In the genomic region with DNA sequence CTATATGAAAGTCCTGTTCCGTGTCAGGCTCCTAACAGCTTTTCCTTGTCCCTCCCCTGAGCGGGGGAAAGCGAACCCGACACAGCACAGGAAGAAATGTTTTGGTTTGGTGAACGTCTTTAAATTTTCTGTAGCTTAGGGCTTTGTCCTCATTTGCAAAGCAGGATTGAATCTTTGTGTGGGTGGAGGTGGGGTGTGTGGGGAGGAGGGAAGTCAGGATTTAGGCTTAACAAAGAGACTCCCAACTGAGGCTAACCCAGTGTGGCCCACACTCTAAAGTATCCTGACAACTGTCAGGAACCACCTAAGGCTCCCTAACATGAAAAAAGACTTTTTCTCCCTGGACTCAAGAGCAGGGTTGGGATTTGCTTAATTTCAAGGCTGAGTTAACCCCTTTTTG, we compare ENCODE assay signal across 17 cellular contexts.
DNase-seq lines count a peak whose midpoint lies in the region; ATAC-seq and TF ChIP-seq lines count a peak whose summit lies in the region.
"Had no signal": no experiment of that assay in that cellular context is flagged by ENCODE, and none has a peak within 500 bp of the region (broad histone marks: within the 10 kb centered on the region; RNA-seq: fewer than 3 reads in every experiment).

No MANE protein-coding gene starts in this region.

- H3K36me3 ChIP-seq in GM23338 (ENCODE audit: insufficient read depth) (no peaks in the 10 kb centered on the region), endodermal cell (ENCODE audit: control insufficient read depth, insufficient read depth, low read length) (no peaks in the 10 kb centered on the region), right lobe of liver (no peaks in the 10 kb centered on the region), mesendoderm (ENCODE audit: control insufficient read depth, insufficient read depth, low read length) (no peaks in the 10 kb centered on the region)
- H3K36me3 ChIP-seq: BLaER1 treated with 17β-estradiol and CSF1 and Interleukin-3, amounts not matched to agents 10 nM and 100 nM had no signal

- H2BK120ac ChIP-seq in mesendoderm (ENCODE audit: low read depth, low read length) = no peak overlapping the region

- no peak overlapping the region for H4K8ac ChIP-seq in mesendoderm (ENCODE audit: low read depth, low read length)

- no peak overlapping the region for H3K18ac ChIP-seq in mesendoderm (ENCODE audit: low read length)

- H3K79me1 ChIP-seq in mesendoderm (ENCODE audit: low read length) = no peaks in the 10 kb centered on the region

- H3K9ac ChIP-seq in endodermal cell (ENCODE audit: extremely low read depth, low read length, poor library complexity, severe bottlenecking) = no peak overlapping the region
- no peak overlapping the region for H3K9ac ChIP-seq in mesendoderm (ENCODE audit: low read length)
- H3K9ac ChIP-seq: BLaER1 treated with 17β-estradiol and CSF1 and Interleukin-3, amounts not matched to agents 10 nM and 100 nM had no signal

- H3K27me3 Mint-ChIP-seq in GM23338 (ENCODE audit: insufficient read depth, low read depth, poor library complexity) (peaks cover 1% of the 10 kb centered on the region), endodermal cell (ENCODE audit: insufficient read depth) (peaks cover 10% of the 10 kb centered on the region)

- H3K4me3 ChIP-seq in GM23338 (no peak overlapping the region), endodermal cell (ENCODE audit: low read length) (no peak overlapping the region), right lobe of liver (no peak overlapping the region), mesendoderm (ENCODE audit: low read length) (no peak overlapping the region)
- H3K4me3 ChIP-seq: BLaER1 treated with 17β-estradiol and CSF1 and Interleukin-3, amounts not matched to agents 10 nM and 100 nM had no signal

- no peaks in the 10 kb centered on the region for H4K20me1 ChIP-seq in GM23338 (replicated peaks; ENCODE audit: insufficient read depth)
- H4K20me1 ChIP-seq: BLaER1 treated with 17β-estradiol and CSF1 and Interleukin-3, amounts not matched to agents 10 nM and 100 nM had no signal

- H3K4me3 Mint-ChIP-seq in GM23338 (no peak overlapping the region), endodermal cell (no peak overlapping the region)
- H3K4me3 Mint-ChIP-seq: B cell; CD14-positive monocyte; CD4-positive, alpha-beta T cell had no signal

- no peak overlapping the region for H2BK5ac ChIP-seq in mesendoderm (ENCODE audit: low read length)

- H3K4me1 ChIP-seq in GM23338 (ENCODE audit: insufficient read depth) (no peaks in the 10 kb centered on the region), endodermal cell (ENCODE audit: control insufficient read depth, insufficient read depth, low read length) (no peaks in the 10 kb centered on the region), right lobe of liver (no peaks in the 10 kb centered on the region), mesendoderm (ENCODE audit: control insufficient read depth, low read depth, low read length) (no peaks in the 10 kb centered on the region)

- H3K4ac ChIP-seq in mesendoderm (ENCODE audit: low read depth, low read length) = no peak overlapping the region

- H3K79me2 ChIP-seq in GM23338 (replicated peaks; ENCODE audit: insufficient read depth) = no peaks in the 10 kb centered on the region
- no peaks in the 10 kb centered on the region for H3K79me2 ChIP-seq in mesendoderm (ENCODE audit: control insufficient read depth, insufficient read depth, low read length)

- TF ChIP-seq CTCF in GM23338 (conservative IDR thresholded peaks at IDR 0.05; ENCODE audit: low read depth in 2 of 2) = no peak
- no peak for TF ChIP-seq CTCF in endodermal cell (conservative IDR thresholded peaks at IDR 0.05)
- TF ChIP-seq CTCF in right lobe of liver (IDR thresholded peaks at IDR 0.05) = no peak

- no peaks in the 10 kb centered on the region for H3K9me2 ChIP-seq in GM23338 (ENCODE audit: insufficient read depth)

- no peak overlapping the region for H3K27ac ChIP-seq in GM23338 (ENCODE audit: low read depth)
- no peak overlapping the region for H3K27ac ChIP-seq in endodermal cell (ENCODE audit: low read depth, low read length)
- H3K27ac ChIP-seq in right lobe of liver = no peak overlapping the region
- no peak overlapping the region for H3K27ac ChIP-seq in mesendoderm (ENCODE audit: low read depth, low read length)
- H3K27ac ChIP-seq: 22Rv1; BLaER1 treated with 17β-estradiol and CSF1 and Interleukin-3, amounts not matched to agents 10 nM and 100 nM had no signal

- ATAC-seq in GM23338 (peak; percentile 47; the same call in 2 of the 3 replicates), right lobe of liver (no peak)
- ATAC-seq: HCT116 had no signal

- H3K9me3 Mint-ChIP-seq in GM23338 (peaks cover 98% of the 10 kb centered on the region), endodermal cell (peaks cover 35% of the 10 kb centered on the region)

- H3K23ac ChIP-seq in mesendoderm (ENCODE audit: low read length) = no peak overlapping the region

- WGBS in endodermal cell (ENCODE audit: insufficient coverage in 1 of 2, insufficient read length in 1 of 2), 2 experiments = 46 to 50% methylated on average over 1 to 5 of the region's 5 CpGs
- 45% methylated on average over 5 of the region's 5 CpGs for WGBS in right lobe of liver (ENCODE audit: insufficient coverage, low coverage, low lambda C conversion rate, missing lambda C conversion rate)
- no CpG with 5 or more reads among the region's 5 CpGs for WGBS in mesendoderm (ENCODE audit: extremely low coverage, insufficient coverage, low lambda C conversion rate)

- H3K4me2 ChIP-seq in GM23338 = no peak overlapping the region
- no peak overlapping the region for H3K4me2 ChIP-seq in mesendoderm (ENCODE audit: low read length)
- H3K4me2 ChIP-seq: BLaER1 treated with 17β-estradiol and CSF1 and Interleukin-3, amounts not matched to agents 10 nM and 100 nM had no signal

- H3K27me3 ChIP-seq in GM23338 (ENCODE audit: insufficient read depth) (no peaks in the 10 kb centered on the region), endodermal cell (ENCODE audit: control insufficient read depth, insufficient read depth, low read length, poor library complexity, severe bottlenecking) (no peaks in the 10 kb centered on the region), right lobe of liver (no peaks in the 10 kb centered on the region), mesendoderm (ENCODE audit: insufficient read depth, low read length, poor library complexity) (no peaks in the 10 kb centered on the region)
- H3K27me3 ChIP-seq: BLaER1 treated with 17β-estradiol and CSF1 and Interleukin-3, amounts not matched to agents 10 nM and 100 nM had no signal

- H3K36me3 Mint-ChIP-seq in GM23338 (ENCODE audit: low read depth) (peaks cover 40% of the 10 kb centered on the region; the same call in 2 of the 3 replicates), endodermal cell (ENCODE audit: low read depth) (no peaks in the 10 kb centered on the region)
- H3K36me3 Mint-ChIP-seq: CD14-positive monocyte had no signal

- H2BK15ac ChIP-seq in mesendoderm (replicated peaks; ENCODE audit: low read depth) = no peak overlapping the region

- TF ChIP-seq POLR2A in right lobe of liver (IDR thresholded peaks at IDR 0.05) = no peak

- H3K4me1 Mint-ChIP-seq in GM23338 (peaks cover 4% of the 10 kb centered on the region; the same call in 1 of the 3 replicates), endodermal cell (peaks cover 12% of the 10 kb centered on the region)
- H3K4me1 Mint-ChIP-seq: B cell, CD14-positive monocyte had no signal

- H3K27ac Mint-ChIP-seq in GM23338 (no peak overlapping the region), endodermal cell (no peak overlapping the region)
- H3K27ac Mint-ChIP-seq: B cell; CD14-positive monocyte; CD4-positive, alpha-beta T cell had no signal

- H4K5ac ChIP-seq in mesendoderm (ENCODE audit: low read length) = no peak overlapping the region

- H2AFZ ChIP-seq in GM23338 = no peak overlapping the region

- peaks cover 15% of the 10 kb centered on the region for H3K9me3 ChIP-seq in endodermal cell (ENCODE audit: control insufficient read depth, low read length)
- H3K9me3 ChIP-seq in right lobe of liver = no peaks in the 10 kb centered on the region

- intact Hi-C loops in right lobe of liver (cut with DNase I) = no loop called here

- DNase-seq in GM23338 (ENCODE audit: low spot score) (no peak), endodermal cell (peak; percentile 51), iPS-NIHi7 (ENCODE audit: extremely low spot score) (peak; percentile 41), right lobe of liver (no peak), globus pallidus (ENCODE audit: low spot score) (no peak), mesendoderm (no peak)
- DNase-seq: Calu3; CD4-positive, alpha-beta T cell; COR-L47; DMS53; DMS79 treated with DMSO at 0.1 percent for 48 hours; H7 had no signal

- H3F3A ChIP-seq in GM23338 (replicated peaks; ENCODE audit: low read depth) = no peaks in the 10 kb centered on the region

- no peak overlapping the region for H3K56ac ChIP-seq in mesendoderm (ENCODE audit: low read length)

- no peak overlapping the region for H2AK5ac ChIP-seq in mesendoderm (ENCODE audit: low read length)

TF ChIP-seq in GM23338, 12 proteins besides CTCF, POLR2A, EP300 and RAD21 (continues in another document):
- TF ChIP-seq, protein P1, sequence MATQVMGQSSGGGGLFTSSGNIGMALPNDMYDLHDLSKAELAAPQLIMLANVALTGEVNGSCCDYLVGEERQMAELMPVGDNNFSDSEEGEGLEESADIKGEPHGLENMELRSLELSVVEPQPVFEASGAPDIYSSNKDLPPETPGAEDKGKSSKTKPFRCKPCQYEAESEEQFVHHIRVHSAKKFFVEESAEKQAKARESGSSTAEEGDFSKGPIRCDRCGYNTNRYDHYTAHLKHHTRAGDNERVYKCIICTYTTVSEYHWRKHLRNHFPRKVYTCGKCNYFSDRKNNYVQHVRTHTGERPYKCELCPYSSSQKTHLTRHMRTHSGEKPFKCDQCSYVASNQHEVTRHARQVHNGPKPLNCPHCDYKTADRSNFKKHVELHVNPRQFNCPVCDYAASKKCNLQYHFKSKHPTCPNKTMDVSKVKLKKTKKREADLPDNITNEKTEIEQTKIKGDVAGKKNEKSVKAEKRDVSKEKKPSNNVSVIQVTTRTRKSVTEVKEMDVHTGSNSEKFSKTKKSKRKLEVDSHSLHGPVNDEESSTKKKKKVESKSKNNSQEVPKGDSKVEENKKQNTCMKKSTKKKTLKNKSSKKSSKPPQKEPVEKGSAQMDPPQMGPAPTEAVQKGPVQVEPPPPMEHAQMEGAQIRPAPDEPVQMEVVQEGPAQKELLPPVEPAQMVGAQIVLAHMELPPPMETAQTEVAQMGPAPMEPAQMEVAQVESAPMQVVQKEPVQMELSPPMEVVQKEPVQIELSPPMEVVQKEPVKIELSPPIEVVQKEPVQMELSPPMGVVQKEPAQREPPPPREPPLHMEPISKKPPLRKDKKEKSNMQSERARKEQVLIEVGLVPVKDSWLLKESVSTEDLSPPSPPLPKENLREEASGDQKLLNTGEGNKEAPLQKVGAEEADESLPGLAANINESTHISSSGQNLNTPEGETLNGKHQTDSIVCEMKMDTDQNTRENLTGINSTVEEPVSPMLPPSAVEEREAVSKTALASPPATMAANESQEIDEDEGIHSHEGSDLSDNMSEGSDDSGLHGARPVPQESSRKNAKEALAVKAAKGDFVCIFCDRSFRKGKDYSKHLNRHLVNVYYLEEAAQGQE (IDR thresholded peaks at IDR 0.05; ENCODE audit: unreplicated experiment) = no peak

Comparison
In these comparisons a context has a peak if more than half of its experiments do, and no peak if none do; other contexts are left out.
1. DNase-seq: peak in endodermal cell (single experiment) and iPS-NIHi7 (single experiment); none in GM23338 (single experiment), right lobe of liver (0 of 3), globus pallidus (single experiment) and mesendoderm (single experiment).